In genomic region chr4:100497729-100498250, GRCh38 we compare ENCODE assay signal across 1 cellular context.
TF ChIP-seq lines count a peak whose summit lies in the region.

No MANE protein-coding gene starts in this region.

TF ChIP-seq in HCT116, 20 proteins besides CTCF, POLR2A, EP300 and RAD21:
- TF ChIP-seq ATF3 (IDR thresholded peaks at IDR 0.05) = no peak
- no peak for TF ChIP-seq ZFX (IDR thresholded peaks at IDR 0.05)
- no peak for TF ChIP-seq CEBPB (IDR thresholded peaks at IDR 0.05; ENCODE audit: low read depth)
- no peak for TF ChIP-seq JUND (IDR thresholded peaks at IDR 0.05)
- no peak for TF ChIP-seq SRF (IDR thresholded peaks at IDR 0.05; ENCODE audit: low read depth)
- TF ChIP-seq TCF7L2 (IDR thresholded peaks at IDR 0.05; ENCODE audit: borderline replicate concordance, extremely low read depth, insufficient read depth, insufficient read length) = no peak
- no peak for TF ChIP-seq EZH2 (IDR thresholded peaks at IDR 0.05)
- TF ChIP-seq REST (IDR thresholded peaks at IDR 0.05; ENCODE audit: low read depth) = no peak
- no peak for TF ChIP-seq MAX (IDR thresholded peaks at IDR 0.05)
- TF ChIP-seq POLR2AphosphoS5 (IDR thresholded peaks at IDR 0.05; ENCODE audit: low read depth, low read length) = no peak
- TF ChIP-seq ELF1 (IDR thresholded peaks at IDR 0.05; ENCODE audit: borderline replicate concordance, low read depth) = no peak
- no peak for TF ChIP-seq FOSL1 (IDR thresholded peaks at IDR 0.05; ENCODE audit: low read depth)
- TF ChIP-seq ZBTB33 (IDR thresholded peaks at IDR 0.05; ENCODE audit: extremely low read depth, insufficient replicate concordance, low read length) = no peak
- TF ChIP-seq EZH2phosphoT487 (IDR thresholded peaks at IDR 0.05; ENCODE audit: borderline replicate concordance) = no peak
- no peak for TF ChIP-seq EGR1 (IDR thresholded peaks at IDR 0.05; ENCODE audit: low read depth)
- no peak for TF ChIP-seq SIN3A (IDR thresholded peaks at IDR 0.05; ENCODE audit: low read depth)
- TF ChIP-seq SP1 (IDR thresholded peaks at IDR 0.05; ENCODE audit: low read depth) = no peak
- no peak for TF ChIP-seq CBX3 (IDR thresholded peaks at IDR 0.05; ENCODE audit: low read depth)
- TF ChIP-seq ZNF274 (IDR thresholded peaks at IDR 0.05; ENCODE audit: low read depth, low read length) = no peak
- no peak for TF ChIP-seq YY1 (IDR thresholded peaks at IDR 0.05; ENCODE audit: extremely low read depth, insufficient replicate concordance, low read depth, low read length)
TF ChIP-seq in HCT116: peak in this region for 0.
